ENCODE assay signal across 8 cellular contexts in genomic region chr10:73625004-73625883, GRCh38. TPM values are rescaled to one million over a fixed set of nuclear protein-coding genes. Genes with fewer than 3 reads are reported as not detected.
A peak's percentile ranks its signal among the peaks of the same experiment; 100 is the strongest.
DNase-seq lines count a peak whose midpoint lies in the region; ATAC-seq, FAIRE-seq and TF ChIP-seq lines count a peak whose summit lies in the region.

No MANE protein-coding gene starts in this region.

- DNase-seq in CD1c-positive myeloid dendritic cell (ENCODE audit: extremely low spot score) (peak; percentile 38), RCC 7860 (ENCODE audit: low spot score) (peak; percentile 21), dorsolateral prefrontal cortex (peak in 8 of 10 donors; percentile 17 to 57 (median 40)), lower leg skin (ENCODE audit: low spot score in 2 of 2) (no peak), substantia nigra (lab: John Stamatoyannopoulos, UW) (peak in 28 of 49 donors; percentile 9 to 69 (median 38)), SKM-1 (lab: John Stamatoyannopoulos, UW; ENCODE audit: unreplicated experiment) (no peak)

- H3K27ac ChIP-seq in dorsolateral prefrontal cortex (peak overlapping the region; percentile 18 to 95 (median 87)), substantia nigra (ENCODE audit: low read depth, low read length, poor library complexity, severe bottlenecking) (peak overlapping the region; percentile 84)

- peak in 2 of 56 donors; percentile 6 to 17 for TF ChIP-seq CTCF in dorsolateral prefrontal cortex (IDR thresholded peaks at IDR 0.05 in 54 of 56, conservative IDR thresholded peaks at IDR 0.05 in 2 of 56; ENCODE audit: low read depth in 1 of 56, partially characterized antibody in 56 of 56)
- no peak for TF ChIP-seq CTCF in lower leg skin (IDR thresholded peaks at IDR 0.05)

- peak overlapping the region; percentile 59 to 94 (median 83) for H3K4me3 ChIP-seq in dorsolateral prefrontal cortex
- H3K4me3 ChIP-seq in lower leg skin (ENCODE audit: low read depth, poor library complexity, severe bottlenecking) = peak overlapping the region; percentile 87

- ATAC-seq in GM18868 (IDR thresholded peaks at IDR 0.05; ENCODE audit: unreplicated experiment) = peak; percentile 29
- peak; percentile 23 for ATAC-seq in HG03108 (IDR thresholded peaks at IDR 0.05; ENCODE audit: unreplicated experiment)

- no peak for TF ChIP-seq POLR2A in lower leg skin (IDR thresholded peaks at IDR 0.05)

- WGBS in lower leg skin, 2 donors = 0 to 1% methylated on average over 45 to 46 of the region's 46 CpGs

- no peaks in the 10 kb centered on the region for H3K27me3 ChIP-seq in dorsolateral prefrontal cortex

- intact Hi-C loops in dorsolateral prefrontal cortex (cut with DNase I) = loop anchor here (5.0 kb wide), 3 partner anchors 33 to 213 kb away; partner anchors contain the start of genes ANXA7 (in 1 of the 2) and USP54 (in 1 of the 2)
- intact Hi-C loops in lower leg skin (cut with DNase I; ENCODE audit: low total_unique reads) = loop anchor here (5.0 kb wide), 1 partner anchor 93 kb away; no protein-coding TSS in a partner anchor

- peak; percentile 21 for FAIRE-seq in RCC 7860 (lab: Jason Lieb, UNC)

RNA-seq across cellular contexts. Expression of gene MYOZ1, which starts 16.0 kb away (rescaled TPM):
- total RNA-seq in dorsolateral prefrontal cortex (1 to 10 TPM in 52 of 120 experiments, under 1 TPM in 60, not detected in 8; 0.30 to 2.4 (median 0.94) TPM), lower leg skin (1 to 10 TPM in 1 of 4 donors, under 1 TPM in 2, not detected in 1; 0.27 to 1.4 (median 0.78) TPM)

RNA-seq across cellular contexts. Expression of gene SYNPO2L, which starts 30.6 kb away (rescaled TPM):
- total RNA-seq in dorsolateral prefrontal cortex (1 to 10 TPM in 2 of 120 experiments, under 1 TPM in 77, not detected in 41; 0.08 to 1.6 (median 0.19) TPM), lower leg skin (not detected)

RNA-seq across cellular contexts. Expression of gene USP54, which starts 34.1 kb away (rescaled TPM):
- total RNA-seq in dorsolateral prefrontal cortex (100 to 1,000 TPM in 119 of 120 experiments, 10 to 100 TPM in 1; 91.9 to 623 (median 231) TPM), lower leg skin (10 to 100 TPM; 54.0 to 83.5 (median 65.8) TPM)

Comparison
In these comparisons a context has a peak if more than half of its experiments do, and no peak if none do; other contexts are left out.
1. DNase-seq: peak in CD1c-positive myeloid dendritic cell (single experiment), RCC 7860 (single experiment), dorsolateral prefrontal cortex (8 of 10) and substantia nigra (28 of 49); none in lower leg skin (0 of 2) and SKM-1 (single experiment).